In the genomic region with DNA sequence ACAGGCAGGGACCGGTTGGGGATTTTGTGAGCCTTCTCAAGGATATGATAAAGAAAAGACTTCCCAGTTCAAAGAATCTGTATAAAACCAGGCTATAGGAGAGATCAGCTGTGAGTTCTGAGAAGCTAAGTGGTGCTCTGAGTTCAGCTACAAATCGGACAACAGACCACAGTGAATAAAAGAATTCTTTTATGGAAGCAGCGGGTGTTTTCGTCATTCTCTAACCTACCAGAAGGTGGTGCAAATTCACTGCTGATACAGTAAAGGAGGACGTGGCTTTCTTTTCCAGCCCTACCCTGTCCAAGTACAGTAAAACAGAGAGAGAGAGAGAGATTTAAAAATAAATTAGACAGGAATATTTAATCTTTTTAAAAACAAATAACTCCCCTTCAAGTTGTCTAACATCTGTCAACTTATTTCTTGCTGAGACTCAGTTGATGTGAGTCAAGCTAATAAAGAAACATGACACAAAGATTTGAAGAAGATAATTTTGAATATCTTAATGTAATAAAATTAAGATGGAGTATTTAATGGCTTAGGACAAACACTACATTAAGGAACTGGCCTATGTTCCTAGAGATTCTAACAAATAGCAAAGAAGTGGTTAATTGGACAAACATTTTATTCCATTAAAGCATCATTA, we compare ENCODE assay signal across 8 cellular contexts.
DNase-seq lines count a peak whose midpoint lies in the region; ATAC-seq and TF ChIP-seq lines count a peak whose summit lies in the region.

No MANE protein-coding gene starts in this region.

- H3K36me3 ChIP-seq in Karpas-422 (ENCODE audit: insufficient read depth, low read length) = no peaks in the 10 kb centered on the region
- H3K36me3 ChIP-seq in PC-3 (ENCODE audit: low read depth, low read length) = no peaks in the 10 kb centered on the region
- no peaks in the 10 kb centered on the region for H3K36me3 ChIP-seq in stomach

- no peaks in the 10 kb centered on the region; the same call in 1 of the 2 replicates for H3K27me3 ChIP-seq in Karpas-422 (ENCODE audit: low read length)
- no peaks in the 10 kb centered on the region for H3K27me3 ChIP-seq in PC-3 (ENCODE audit: low read length)
- peaks cover 12 to 94% (median 65%) of the 10 kb centered on the region in 3 donors for H3K27me3 ChIP-seq in stomach

- no peak overlapping the region for H3K4me3 ChIP-seq in Karpas-422 (ENCODE audit: low read length)
- no peak overlapping the region for H3K4me3 ChIP-seq in PC-3 (ENCODE audit: low read length)
- H3K4me3 ChIP-seq in stomach = no peak overlapping the region

- no peaks in the 10 kb centered on the region for H3F3A ChIP-seq in PC-3 (ENCODE audit: low read length, unreplicated experiment)

- H3K79me2 ChIP-seq in Karpas-422 (ENCODE audit: low read length) (no peaks in the 10 kb centered on the region), PC-3 (ENCODE audit: low read length) (no peaks in the 10 kb centered on the region)

- TF ChIP-seq POLR2A in stomach (IDR thresholded peaks at IDR 0.05) = no peak

- ATAC-seq in GM21737 (IDR thresholded peaks at IDR 0.05; ENCODE audit: unreplicated experiment) (peak; percentile 50), PC-3 (peak; percentile 97)

- TF ChIP-seq CTCF in PC-3 (conservative IDR thresholded peaks at IDR 0.05; ENCODE audit: low read depth, low read length) (peak; percentile 87), stomach (IDR thresholded peaks at IDR 0.05) (peak in 5 of 7 experiments; percentile 11 to 74 (median 46))

- no peak overlapping the region for H3K4me3 Mint-ChIP-seq in activated naive CD4-positive, alpha-beta T cell treated with anti-CD3 and anti-CD28 coated beads, Interleukin-2, amount 10 ng/mL, durations not matched to agents 7 days and 5 days

- 7 to 16% (median 9%) methylated on average over 5 of the region's 5 CpGs for WGBS in stomach, 5 donors

- H4K20me1 ChIP-seq in Karpas-422 (ENCODE audit: insufficient read depth, low read depth, low read length) (no peaks in the 10 kb centered on the region), PC-3 (ENCODE audit: low read length) (no peaks in the 10 kb centered on the region)

- H3K4me1 ChIP-seq in Karpas-422 (ENCODE audit: low read length) (peaks cover 10% of the 10 kb centered on the region), PC-3 (ENCODE audit: insufficient read depth, low read length) (peaks cover 4% of the 10 kb centered on the region; the same call in 1 of the 2 replicates), stomach (peaks cover 10 to 22% (median 15%) of the 10 kb centered on the region in 4 donors)

- H3K9ac ChIP-seq in Karpas-422 (ENCODE audit: low read length) (no peak overlapping the region), PC-3 (ENCODE audit: low read length) (no peak overlapping the region)

- H3K9me3 ChIP-seq in Karpas-422 (ENCODE audit: low read length) (no peaks in the 10 kb centered on the region), PC-3 (ENCODE audit: low read length) (no peaks in the 10 kb centered on the region), stomach (peaks cover 0 to 6% (median 0%) of the 10 kb centered on the region in 4 donors)

- no peak overlapping the region for H2AFZ ChIP-seq in Karpas-422 (ENCODE audit: low read length)
- H2AFZ ChIP-seq in PC-3 (ENCODE audit: low read length) = peak overlapping the region; percentile 58; the same call in 1 of the 2 replicates

- no TSS peak for BruUV-seq in PC-3 (replicated peaks; lab: Mats Ljungman, UMichigan)

- no peak overlapping the region for H3K27ac Mint-ChIP-seq in activated naive CD4-positive, alpha-beta T cell treated with anti-CD3 and anti-CD28 coated beads, Interleukin-2, amount 10 ng/mL, durations not matched to agents 7 days and 5 days

- H3K4me2 ChIP-seq in Karpas-422 (ENCODE audit: low read depth, low read length, poor library complexity, severe bottlenecking) = no peak overlapping the region
- H3K4me2 ChIP-seq in PC-3 (ENCODE audit: low read length) = peak overlapping the region; percentile 42

- no peaks in the 10 kb centered on the region for H3K9me3 Mint-ChIP-seq in activated naive CD4-positive, alpha-beta T cell treated with anti-CD3 and anti-CD28 coated beads, Interleukin-2, amount 10 ng/mL, durations not matched to agents 7 days and 5 days

- peaks cover 70% of the 10 kb centered on the region for H3K27me3 Mint-ChIP-seq in activated naive CD4-positive, alpha-beta T cell treated with anti-CD3 and anti-CD28 coated beads, Interleukin-2, amount 10 ng/mL, durations not matched to agents 7 days and 5 days

- no peaks in the 10 kb centered on the region for H3K36me3 Mint-ChIP-seq in activated naive CD4-positive, alpha-beta T cell treated with anti-CD3 and anti-CD28 coated beads, Interleukin-2, amount 10 ng/mL, durations not matched to agents 7 days and 5 days

- peak; percentile 42 for DNase-seq in activated naive CD4-positive, alpha-beta T cell treated with anti-CD3 and anti-CD28 coated beads, Interleukin-2, amount 10 ng/mL, durations not matched to agents 7 days and 5 days
- DNase-seq in activated naive CD4-positive, alpha-beta T cell (lab: John Stamatoyannopoulos, UW) = no peak
- peak; percentile 83 for DNase-seq in Karpas-422
- peak; percentile 91 for DNase-seq in PC-3
- DNase-seq in brain pericyte (ENCODE audit: low read depth, low spot score) = peak; percentile 30
- DNase-seq in islet precursor cell = peak; percentile 64
- peak; percentile 34 for DNase-seq in stomach

- H3K9me2 ChIP-seq in Karpas-422 (replicated peaks; ENCODE audit: insufficient read depth, low read length) = no peaks in the 10 kb centered on the region
- H3K9me2 ChIP-seq in PC-3 (replicated peaks; ENCODE audit: low read length) = no peaks in the 10 kb centered on the region

- H3K27ac ChIP-seq in Karpas-422 (ENCODE audit: low read length) (no peak overlapping the region), PC-3 (ENCODE audit: low read length) (no peak overlapping the region), stomach (no peak overlapping the region)

- intact Hi-C loops in PC-3 (cut with micrococcal nuclease) (loop anchor here (1.0 to 10.0 kb wide), 8 partner anchors 20 to 643 kb away; no protein-coding TSS in a partner anchor), stomach (cut with DNase I; ENCODE audit: low total_unique reads) (loop anchor here (5.0 kb wide), 1 partner anchor 635 kb away; no protein-coding TSS in a partner anchor)

- TF ChIP-seq EP300 in stomach (IDR thresholded peaks at IDR 0.05) = no peak

- POLR2A ChIA-PET in PC-3 (lab: Charles Lee; ENCODE audit: unreplicated experiment) = no interaction called here

- H3K4me1 Mint-ChIP-seq in activated naive CD4-positive, alpha-beta T cell treated with anti-CD3 and anti-CD28 coated beads, Interleukin-2, amount 10 ng/mL, durations not matched to agents 7 days and 5 days = peaks cover 24% of the 10 kb centered on the region

- CTCF ChIA-PET in activated naive CD4-positive, alpha-beta T cell treated with anti-CD3 and anti-CD28 coated beads, Interleukin-2, amount 10 ng/mL, durations not matched to agents 7 days and 5 days (lab: Charles Lee) = interaction anchor here (0.6 to 2.6 kb wide), 9 partner anchors 11 to 644 kb away, joined by 3 to 11 read pairs (median 4); no protein-coding TSS in a partner anchor
- CTCF ChIA-PET in PC-3 (lab: Charles Lee) = interaction anchor here (0.5 to 1.2 kb wide), 12 partner anchors 14 to 633 kb away, joined by 3 to 9 read pairs (median 3); no protein-coding TSS in a partner anchor

Comparison
In these comparisons a context has a peak if more than half of its experiments do, and no peak if none do; other contexts are left out.
1. DNase-seq: peak in activated naive CD4-positive, alpha-beta T cell treated with anti-CD3 and anti-CD28 coated beads, Interleukin-2, amount 10 ng/mL, durations not matched to agents 7 days and 5 days (single experiment), Karpas-422 (single experiment), PC-3 (single experiment), brain pericyte (single experiment), islet precursor cell (single experiment) and stomach (single experiment); none in activated naive CD4-positive, alpha-beta T cell (0 of 4).